ENCODE assay signal across 20 cellular contexts in genomic region chrX:826448-826847, GRCh38.
DNase-seq lines count a peak whose midpoint lies in the region; ATAC-seq and TF ChIP-seq lines count a peak whose summit lies in the region.
"Had no signal": no experiment of that assay in that cellular context is flagged by ENCODE, and none has a peak within 500 bp of the region (broad histone marks: within the 10 kb centered on the region; RNA-seq: fewer than 3 reads in every experiment).

No MANE protein-coding gene starts in this region.

- H3K4me3 ChIP-seq in choroid plexus epithelial cell (ENCODE audit: low read depth, low read length) (no peak overlapping the region), neuronal stem cell (ENCODE audit: low read length in 2 of 2) (no peak overlapping the region), MM.1S (ENCODE audit: low read length) (no peak overlapping the region)
- H3K4me3 ChIP-seq: gastroesophageal sphincter, mucosa of descending colon, ovary, spleen, tibial nerve had no signal

- H3K27ac ChIP-seq in neuronal stem cell (replicated peaks; ENCODE audit: low read length), result no peak overlapping the region
- no peak overlapping the region for H3K27ac ChIP-seq in MM.1S (ENCODE audit: low read length)
- H3K27ac ChIP-seq: gastroesophageal sphincter, ovary, spleen, WERI-Rb-1 had no signal

- no peak overlapping the region for H2BK15ac ChIP-seq in neuronal stem cell (ENCODE audit: low read length)

- H3K79me1 ChIP-seq in neuronal stem cell (ENCODE audit: low read depth, low read length), result no peaks in the 10 kb centered on the region

- H2AFZ ChIP-seq in neuronal stem cell (ENCODE audit: low read length) (peak overlapping the region; percentile 59), MM.1S (ENCODE audit: low read length) (no peak overlapping the region)

- DNase-seq in cardiac septum (ENCODE audit: low spot score) (peak; percentile 26), left cardiac atrium (no peak), choroid plexus epithelial cell (ENCODE audit: low read depth) (peak; percentile 50), neuronal stem cell (ENCODE audit: low spot score) (no peak), NCI-H1417 treated with DMSO at 0.1 percent for 48 hours (lab: John Stamatoyannopoulos, UW) (no peak), NCI-H1436 treated with DMSO at 0.1 percent for 48 hours (lab: John Stamatoyannopoulos, UW) (no peak), MM.1S (no peak)
- no peak for DNase-seq in activated effector memory CD4-positive, alpha-beta T cell treated with Interleukin-2 at 50 U/mL for 16 hours
- DNase-seq: ACHN; activated CD8-positive, alpha-beta T cell treated with anti-CD3 and anti-CD28 coated beads for 36 hours; CD4-positive, CD25-positive, alpha-beta regulatory T cell; mucosa of descending colon; NCI-H2029 treated with DMSO at 0.1 percent for 48 hours; ovary; spleen; WERI-Rb-1 had no signal

- no peak for ATAC-seq in left cardiac atrium
- ATAC-seq: activated CD8-positive, alpha-beta T cell treated with anti-CD3 and anti-CD28 coated beads for 36 hours; left lobe of liver; mucosa of descending colon; stimulated activated effector memory CD8-positive, alpha-beta T cell treated with anti-CD3 and anti-CD28 coated beads, Interleukin-12 subunit alpha, Interleukin-12 subunit beta, amount 100 ng/mL, for 72 hours had no signal

- no peak overlapping the region for H4K8ac ChIP-seq in neuronal stem cell (ENCODE audit: low read depth, low read length)

- no peak overlapping the region for H2AK5ac ChIP-seq in neuronal stem cell (ENCODE audit: low read depth, low read length)

- H3K9me3 ChIP-seq in neuronal stem cell (replicated peaks in 1 of 2; ENCODE audit: control insufficient read depth in 2 of 2, insufficient read depth in 1 of 2, low read depth in 1 of 2, low read length in 2 of 2) (peaks cover 0 to 2% of the 10 kb centered on the region in 2 donors), MM.1S (replicated peaks; ENCODE audit: insufficient read depth, low read length) (no peaks in the 10 kb centered on the region)
- H3K9me3 ChIP-seq: ovary had no signal

- no peaks in the 10 kb centered on the region for H3K79me2 ChIP-seq in MM.1S (ENCODE audit: low read length)

- no peak overlapping the region for H3K4ac ChIP-seq in neuronal stem cell (ENCODE audit: low read length)

- intact Hi-C loops in cardiac septum (cut with DNase I) (no loop called here), left cardiac atrium (cut with DNase I) (no loop called here)

- H3K4me1 ChIP-seq in neuronal stem cell (ENCODE audit: control insufficient read depth in 2 of 2, insufficient read depth in 1 of 2, low read depth in 1 of 2, low read length in 2 of 2), result no peaks in the 10 kb centered on the region
- H3K4me1 ChIP-seq in MM.1S (ENCODE audit: low read length), result no peaks in the 10 kb centered on the region
- H3K4me1 ChIP-seq: gastroesophageal sphincter, spleen had no signal

- H3K9ac ChIP-seq in neuronal stem cell (ENCODE audit: low read depth, low read length, poor library complexity) (no peak overlapping the region), MM.1S (ENCODE audit: low read length) (no peak overlapping the region)

- H3F3A ChIP-seq in MM.1S (ENCODE audit: insufficient read depth, low read length), result no peaks in the 10 kb centered on the region

- H3K23ac ChIP-seq in neuronal stem cell (ENCODE audit: low read depth, low read length, poor library complexity), result no peak overlapping the region

- WGBS in neuronal stem cell (ENCODE audit: extremely low coverage in 2 of 2, insufficient read length in 2 of 2, insufficient replicate concordance in 1 of 2), 2 donors, result no CpG with 5 or more reads among the region's 9 CpGs

- no peak overlapping the region for H3K18ac ChIP-seq in neuronal stem cell (ENCODE audit: low read length)

- H3K4me2 ChIP-seq in neuronal stem cell (ENCODE audit: insufficient read depth, low read length, poor library complexity, severe bottlenecking) (no peak overlapping the region), MM.1S (ENCODE audit: low read depth, low read length) (no peak overlapping the region)

- H2BK120ac ChIP-seq in neuronal stem cell (ENCODE audit: low read depth, low read length), result no peak overlapping the region

- H3K14ac ChIP-seq in neuronal stem cell (ENCODE audit: low read length), result no peak overlapping the region

- no peaks in the 10 kb centered on the region for H3K27me3 ChIP-seq in neuronal stem cell (ENCODE audit: control insufficient read depth in 3 of 3, insufficient read depth in 3 of 3, low read depth in 1 of 3, low read length in 3 of 3)
- no peaks in the 10 kb centered on the region for H3K27me3 ChIP-seq in MM.1S (replicated peaks; ENCODE audit: insufficient read depth, low read length)
- H3K27me3 ChIP-seq: gastroesophageal sphincter, ovary, spleen, tibial nerve had no signal

- H4K91ac ChIP-seq in neuronal stem cell (ENCODE audit: low read depth, low read length, poor library complexity), result no peak overlapping the region

- H2BK12ac ChIP-seq in neuronal stem cell (ENCODE audit: low read length), result no peak overlapping the region

- TF ChIP-seq CTCF in choroid plexus epithelial cell (conservative IDR thresholded peaks at IDR 0.05; ENCODE audit: low read depth, low read length) (no peak), MM.1S (IDR thresholded peaks at IDR 0.05; ENCODE audit: low read length) (no peak)

- no peak overlapping the region for H2BK5ac ChIP-seq in neuronal stem cell (ENCODE audit: low read length)

- no peaks in the 10 kb centered on the region for H3K9me2 ChIP-seq in MM.1S (replicated peaks; ENCODE audit: insufficient read depth, low read length)

- no peaks in the 10 kb centered on the region for H3K36me3 ChIP-seq in neuronal stem cell (replicated peaks in 1 of 2; ENCODE audit: control insufficient read depth in 2 of 2, insufficient read depth in 2 of 2, low read length in 2 of 2)
- H3K36me3 ChIP-seq in MM.1S (replicated peaks; ENCODE audit: insufficient read depth, low read length), result no peaks in the 10 kb centered on the region
- H3K36me3 ChIP-seq: gastroesophageal sphincter, ovary, spleen, tibial nerve, WERI-Rb-1 had no signal

- H4K20me1 ChIP-seq in MM.1S (ENCODE audit: insufficient read depth, low read length), result no peaks in the 10 kb centered on the region

Comparison
In these comparisons a context has a peak if more than half of its experiments do, and no peak if none do; other contexts are left out.
1. DNase-seq: peak in cardiac septum (single experiment) and choroid plexus epithelial cell (single experiment); none in left cardiac atrium (single experiment), neuronal stem cell (single experiment), activated effector memory CD4-positive, alpha-beta T cell treated with Interleukin-2 at 50 U/mL for 16 hours (single experiment), NCI-H1417 treated with DMSO at 0.1 percent for 48 hours (single experiment), NCI-H1436 treated with DMSO at 0.1 percent for 48 hours (single experiment) and MM.1S (single experiment).